ENCODE assay signal across 7 cellular contexts in the genomic region with DNA sequence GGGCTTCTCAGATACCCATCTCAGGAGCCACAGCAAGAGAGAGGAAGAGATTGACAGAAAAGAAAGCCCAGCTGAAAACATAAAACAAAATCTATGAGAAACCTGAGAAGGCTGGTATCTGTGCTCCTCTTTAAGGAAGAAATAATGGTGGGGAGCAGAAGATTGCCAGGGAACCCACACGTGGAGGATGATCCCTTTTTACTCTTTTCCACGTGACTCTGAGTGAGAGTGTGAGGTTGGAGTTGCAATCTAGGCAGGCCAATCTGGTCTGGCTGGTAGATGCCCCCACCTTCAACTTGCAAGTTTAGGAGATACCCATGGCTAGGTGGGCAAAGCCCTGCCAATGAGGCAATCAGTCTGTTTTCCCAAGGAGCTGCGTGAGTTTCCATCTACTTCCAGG.
"Had no signal": no experiment of that assay in that cellular context is flagged by ENCODE, and none has a peak within 500 bp of the region (broad histone marks: within the 10 kb centered on the region; RNA-seq: fewer than 3 reads in every experiment).

No MANE protein-coding gene starts in this region.

- ATAC-seq: K562 had no signal

- DNase-seq: IMR-90, KBM-7, KG1 had no signal

- H3K9ac ChIP-seq: KMS-11 had no signal

- FAIRE-seq: HTR-8/SVneo, K562 had no signal

- H3K4me2 ChIP-seq: KMS-11 had no signal

- H3K4me3 ChIP-seq: K562 had no signal

- H3K27ac ChIP-seq: HL-60, KMS-11 had no signal
